Comparison of ENCODE assay signal across 10 cellular contexts in the genomic region with DNA sequence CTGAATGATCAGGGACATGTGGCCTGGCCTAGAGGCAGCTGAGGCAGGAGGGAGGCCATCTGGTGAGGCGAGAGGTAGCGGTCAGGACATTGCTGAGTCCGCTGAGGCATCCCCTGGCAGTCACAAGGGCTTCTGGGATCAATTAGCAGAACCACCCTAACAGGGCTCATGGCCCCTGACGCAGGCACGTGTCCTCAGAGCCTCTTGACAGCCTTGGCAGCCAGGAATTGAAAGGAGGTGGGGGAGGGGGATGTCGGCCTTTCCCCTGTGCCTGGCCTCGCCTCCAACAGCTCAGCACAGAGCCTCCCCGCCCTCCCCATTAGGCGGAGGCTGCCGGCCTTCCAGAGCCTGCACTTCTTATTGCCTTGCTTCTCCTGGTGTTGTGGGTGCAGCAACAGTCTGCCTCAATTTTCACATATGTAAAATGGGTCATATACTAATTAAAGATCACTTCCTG. TPM values are rescaled to one million over a fixed set of nuclear protein-coding genes. Genes with fewer than 3 reads are reported as not detected.
DNase-seq lines count a peak whose midpoint lies in the region; ATAC-seq, FAIRE-seq and TF ChIP-seq lines count a peak whose summit lies in the region.
"Had no signal": no experiment of that assay in that cellular context is flagged by ENCODE, and none has a peak within 500 bp of the region (broad histone marks: within the 10 kb centered on the region; RNA-seq: fewer than 3 reads in every experiment).

No MANE protein-coding gene starts in this region.

- WGBS in small intestine, 3 donors: 33 to 49% (median 36%) methylated on average over 10 of the region's 10 CpGs

- H3K4me1 ChIP-seq in HAP-1 (peaks cover 20% of the 10 kb centered on the region), small intestine (ENCODE audit: control insufficient read depth in 2 of 2, insufficient read depth in 1 of 2, low read depth in 1 of 2, low read length in 1 of 2) (no peaks in the 10 kb centered on the region)

- in situ Hi-C loops in HAP-1 (cut with MboI; ENCODE audit: low sequenced_read_pairs): no loop called here

- intact Hi-C loops in Right ventricle myocardium superior (cut with DNase I): no loop called here

- H3K27me3 ChIP-seq in HAP-1 (ENCODE audit: low read depth) (no peaks in the 10 kb centered on the region), small intestine (ENCODE audit: control insufficient read depth in 2 of 2, insufficient read depth in 2 of 2, low read length in 2 of 2) (no peaks in the 10 kb centered on the region)

- DNase-seq in HAP-1 (ENCODE audit: low spot score in 2 of 2) (peak; percentile 57 to 83), RPMI7951 (ENCODE audit: low read depth) (peak; percentile 59), Right ventricle myocardium superior (peak; percentile 91), small intestine (peak; percentile 42), chondrocyte (ENCODE audit: low spot score) (no peak), COLO829 (ENCODE audit: low spot score) (no peak)

- peaks cover 7% of the 10 kb centered on the region for H3K4me1 Mint-ChIP-seq in chondrocyte (ENCODE audit: low read depth)

- peak overlapping the region in 1 of 2 donors; percentile 21 for H3K27ac ChIP-seq in small intestine (ENCODE audit: low read depth in 1 of 2, low read length in 1 of 2)

- H3K4me3 Mint-ChIP-seq in chondrocyte (ENCODE audit: unreplicated experiment): no peak overlapping the region
- H3K4me3 Mint-ChIP-seq: central memory CD8-positive, alpha-beta T cell; T-helper 2 cell treated with Interferon-gamma antibody and Interleukin-4, amounts not matched to agents 5 μg/mL and 100 μg/mL, for 36 hours had no signal

- H3K27ac Mint-ChIP-seq in chondrocyte (ENCODE audit: unreplicated experiment): no peak overlapping the region
- H3K27ac Mint-ChIP-seq: T-helper 2 cell treated with Interferon-gamma antibody and Interleukin-4, amounts not matched to agents 5 μg/mL and 100 μg/mL, for 36 hours had no signal

- no peaks in the 10 kb centered on the region for H3K36me3 Mint-ChIP-seq in chondrocyte (ENCODE audit: low read depth)

- TF ChIP-seq CTCF in chondrocyte (IDR thresholded peaks at IDR 0.05): no peak

- H3K9me3 ChIP-seq in HAP-1 (no peaks in the 10 kb centered on the region), small intestine (ENCODE audit: control insufficient read depth, low read depth) (no peaks in the 10 kb centered on the region)

- H3K9me3 Mint-ChIP-seq in chondrocyte (ENCODE audit: low read depth): no peaks in the 10 kb centered on the region
- H3K9me3 Mint-ChIP-seq: central memory CD8-positive, alpha-beta T cell; T-helper 2 cell treated with Interferon-gamma antibody and Interleukin-4, amounts not matched to agents 5 μg/mL and 100 μg/mL, for 36 hours had no signal

- H3K27me3 Mint-ChIP-seq in chondrocyte (ENCODE audit: low read depth): peaks cover 7% of the 10 kb centered on the region
- H3K27me3 Mint-ChIP-seq: central memory CD8-positive, alpha-beta T cell had no signal

- no peak overlapping the region for H3K4me3 ChIP-seq in HAP-1
- H3K4me3 ChIP-seq in small intestine (ENCODE audit: low read depth in 1 of 2, low read length in 2 of 2): no peak overlapping the region

- no peak for FAIRE-seq in small intestine (lab: Jason Lieb, UNC)

- ATAC-seq in Right ventricle myocardium superior (ENCODE audit: poor library complexity): peak; percentile 89
- no peak for ATAC-seq in HG02973 (IDR thresholded peaks at IDR 0.05; ENCODE audit: unreplicated experiment)
- no peak for ATAC-seq in GM19397 (IDR thresholded peaks at IDR 0.05; ENCODE audit: unreplicated experiment)

- H3K36me3 ChIP-seq in HAP-1 (replicated peaks) (no peaks in the 10 kb centered on the region), small intestine (ENCODE audit: control insufficient read depth in 2 of 2, insufficient read depth in 2 of 2, low read length in 2 of 2) (no peaks in the 10 kb centered on the region)

RNA-seq across cellular contexts. Expression of a gene that starts 55.5 kb away (rescaled TPM):
- not detected in 2 replicates for total RNA-seq in RPMI7951 (2014; rRNA removed; shearing (Covaris generic))
- total RNA-seq in Right ventricle myocardium superior: 1.9 TPM
- 1 to 10 TPM in 1 of 3 donors, under 1 TPM in 2; 0.22 to 1.9 (median 0.27) TPM for polyA plus RNA-seq in small intestine
- total RNA-seq in chondrocyte: not detected in 3 replicates

Comparison
In these comparisons a context has a peak if more than half of its experiments do, and no peak if none do; other contexts are left out.
1. DNase-seq: peak in HAP-1 (2 of 2), RPMI7951 (single experiment), Right ventricle myocardium superior (single experiment) and small intestine (single experiment); none in chondrocyte (single experiment) and COLO829 (single experiment).